Comparison of ENCODE assay signal across 18 cellular contexts in the genomic region with DNA sequence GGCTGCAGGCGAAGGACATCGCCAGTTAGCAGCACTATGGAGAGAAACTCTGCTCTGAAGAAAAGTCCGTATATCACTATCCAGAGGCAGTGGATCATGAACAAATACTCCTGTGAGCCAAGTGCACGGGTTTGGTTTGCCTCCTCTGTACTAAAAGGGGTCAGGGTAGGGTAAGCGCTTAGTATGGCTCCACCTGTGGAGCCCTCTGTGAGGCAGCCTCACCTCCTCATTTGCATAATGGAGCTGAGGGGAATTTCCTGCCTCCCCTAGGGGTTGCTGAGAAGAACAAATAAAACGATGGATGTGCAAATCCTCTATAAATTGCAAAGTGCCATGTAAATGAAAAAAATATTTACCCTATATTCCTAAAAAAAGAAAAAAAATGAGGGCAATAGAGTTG.
A peak's percentile ranks its signal among the peaks of the same experiment; 100 is the strongest.
DNase-seq lines count a peak whose midpoint lies in the region; ATAC-seq, FAIRE-seq and TF ChIP-seq lines count a peak whose summit lies in the region.
"Had no signal": no experiment of that assay in that cellular context is flagged by ENCODE, and none has a peak within 500 bp of the region (broad histone marks: within the 10 kb centered on the region; RNA-seq: fewer than 3 reads in every experiment).

No MANE protein-coding gene starts in this region.

- H3K27ac Mint-ChIP-seq in GM23338: no peak overlapping the region
- peak overlapping the region in 1 of 3 experiments; percentile 75; a peak in 1 of 7 replicates for H3K27ac Mint-ChIP-seq in H9
- H3K27ac Mint-ChIP-seq: CD4-positive, alpha-beta memory T cell had no signal

- ATAC-seq in GM23338 (peak; percentile 85), left ventricle myocardium superior (no peak)
- ATAC-seq: HCT116 had no signal

- no CpG with 5 or more reads among the region's 6 CpGs for WGBS in H9 (ENCODE audit: extremely low coverage, insufficient read length, low lambda C conversion rate)
- 69% methylated on average over 6 of the region's 6 CpGs; no CpG with 5 or more reads in 1 of the 2 experiments for WGBS in H1 (ENCODE audit: extremely low coverage in 1 of 2, insufficient coverage in 1 of 2, insufficient read length in 1 of 2, insufficient replicate concordance in 2 of 2, low coverage in 1 of 2, low lambda C conversion rate in 2 of 2, missing lambda C conversion rate in 1 of 2), 2 experiments

- intact Hi-C loops in left ventricle myocardium superior (cut with micrococcal nuclease): no loop called here

- H2BK20ac ChIP-seq in H9 (ENCODE audit: low read depth, low read length, poor library complexity, severe bottlenecking) (no peak overlapping the region), H1 (ENCODE audit: low read length) (0 out of 2 replicates have a peak overlapping the region, but pooled peaks have one; percentile 61)

- no peak overlapping the region for H3T11ph ChIP-seq in H9 (ENCODE audit: low read length)

- H3K36me3 Mint-ChIP-seq in GM23338 (ENCODE audit: low read depth): peaks cover 14% of the 10 kb centered on the region; the same call in 2 of the 3 replicates
- peaks cover 0 to 1% (median 0%) of the 10 kb centered on the region in 3 experiments; a peak in 1 of 7 replicates for H3K36me3 Mint-ChIP-seq in H9 (ENCODE audit: insufficient read depth in 1 of 3, low read depth in 3 of 3)
- H3K36me3 Mint-ChIP-seq: CD4-positive, alpha-beta memory T cell had no signal

- H3K14ac ChIP-seq in H9 (ENCODE audit: insufficient read depth, low read length): no peak overlapping the region
- H3K14ac ChIP-seq in H1 (ENCODE audit: insufficient read length): no peak overlapping the region

- H3K9me3 Mint-ChIP-seq in GM23338 (peaks cover 22% of the 10 kb centered on the region), H9 (peaks cover 3 to 18% of the 10 kb centered on the region in 2 experiments; a peak in 4 of 5 replicates)

- TF ChIP-seq CTCF in GM23338 (conservative IDR thresholded peaks at IDR 0.05; ENCODE audit: low read depth in 2 of 2) (no peak), H9 (conservative IDR thresholded peaks at IDR 0.05) (0 out of 3 replicates have a peak, but pooled peaks have one; percentile 10), H1 (IDR thresholded peaks at IDR 0.05; ENCODE audit: control extremely low read depth in 1 of 3, insufficient read depth in 1 of 3, low read depth in 1 of 3, low read length in 3 of 3) (no peak)

- no peak overlapping the region for H3K56ac ChIP-seq in H9 (ENCODE audit: insufficient read length, low read depth, low read length)
- no peak overlapping the region for H3K56ac ChIP-seq in H1 (replicated peaks; ENCODE audit: insufficient read length, low read depth, low read length)

- H3K4ac ChIP-seq in H9 (ENCODE audit: low read depth, low read length): no peak overlapping the region
- no peak overlapping the region for H3K4ac ChIP-seq in H1 (replicated peaks; ENCODE audit: insufficient read length, low read depth, low read length)

- POLR2A ChIA-PET in H1 (lab: Charles Lee; ENCODE audit: partially characterized antibody): no interaction called here

- H3K27me3 Mint-ChIP-seq in GM23338 (ENCODE audit: insufficient read depth, low read depth, poor library complexity) (no peaks in the 10 kb centered on the region), H9 (ENCODE audit: low read depth) (peaks cover 5% of the 10 kb centered on the region)

- no peak for TF ChIP-seq EP300 in H1 (IDR thresholded peaks at IDR 0.05; ENCODE audit: borderline replicate concordance in 1 of 2, low read depth in 2 of 2, low read length in 2 of 2)

- H3K18ac ChIP-seq in H9 (ENCODE audit: insufficient read length, low read depth, low read length) (no peak overlapping the region), H1 (ENCODE audit: extremely low read depth, low read length) (no peak overlapping the region; the same call in 1 of the 2 replicates)

- H3K36me3 ChIP-seq in GM23338 (ENCODE audit: insufficient read depth) (no peaks in the 10 kb centered on the region; the same call in 1 of the 2 replicates), H1 (ENCODE audit: control insufficient read depth in 2 of 4, insufficient read depth in 4 of 4, low read length in 3 of 4) (no peaks in the 10 kb centered on the region; a peak in 1 of 8 replicates)

- H4K5ac ChIP-seq in H9 (ENCODE audit: insufficient read length, low read depth, low read length) (no peak overlapping the region), H1 (ENCODE audit: insufficient read length, low read depth, low read length) (no peak overlapping the region)

- H3K4me2 ChIP-seq in GM23338 (0 out of 2 replicates have a peak overlapping the region, but pooled peaks have one; percentile 43), H9 (ENCODE audit: insufficient read depth, insufficient read length, low read length) (no peak overlapping the region), H1 (ENCODE audit: insufficient read depth in 1 of 2, low read depth in 2 of 2, low read length in 2 of 2) (peak overlapping the region; percentile 26 to 30; a peak in 2 of 4 replicates)

- H3K79me2 ChIP-seq in GM23338 (replicated peaks; ENCODE audit: insufficient read depth) (no peaks in the 10 kb centered on the region), H9 (ENCODE audit: insufficient read depth, low read length) (no peaks in the 10 kb centered on the region), H1 (ENCODE audit: control insufficient read depth in 1 of 2, insufficient read depth in 2 of 2, low read length in 2 of 2) (no peaks in the 10 kb centered on the region)

- H3K9ac ChIP-seq in H9 (ENCODE audit: extremely low read depth, insufficient read length, low read length) (no peak overlapping the region), H1 (replicated peaks in 1 of 4; ENCODE audit: extremely low read depth in 1 of 4, low read depth in 3 of 4, low read length in 3 of 4) (no peak overlapping the region)
- H3K9ac ChIP-seq: GM23248 had no signal

- no peaks in the 10 kb centered on the region for H3K9me2 ChIP-seq in GM23338 (ENCODE audit: insufficient read depth)

- H2BK12ac ChIP-seq in H9 (ENCODE audit: insufficient read length, low read depth, low read length) (no peak overlapping the region), H1 (ENCODE audit: low read depth, low read length) (peak overlapping the region; percentile 19; the same call in 1 of the 2 replicates)

- 0 out of 2 replicates have a peak overlapping the region, but pooled peaks have one; percentile 47 for H2AFZ ChIP-seq in GM23338
- no peak overlapping the region for H2AFZ ChIP-seq in H9 (ENCODE audit: low read length)
- H2AFZ ChIP-seq in H1 (ENCODE audit: low read length): no peak overlapping the region
- H2AFZ ChIP-seq: GM23248 had no signal

- H3K23ac ChIP-seq in H9 (ENCODE audit: insufficient read length, low read depth, low read length) (no peak overlapping the region), H1 (ENCODE audit: insufficient read length) (no peak overlapping the region)

- H3K27me3 ChIP-seq in GM23338 (ENCODE audit: insufficient read depth): no peaks in the 10 kb centered on the region
- H3K27me3 ChIP-seq in H9 (ENCODE audit: insufficient read depth, low read length): no peaks in the 10 kb centered on the region
- peaks cover 0 to 1% (median 0%) of the 10 kb centered on the region in 4 experiments; a peak in 2 of 7 replicates for H3K27me3 ChIP-seq in H1 (replicated peaks in 1 of 4; ENCODE audit: control insufficient read depth in 3 of 4, extremely low read depth in 1 of 4, insufficient read depth in 3 of 4, low read length in 3 of 4)

- H2AK5ac ChIP-seq in H9 (ENCODE audit: insufficient read length, low read length) (no peak overlapping the region), H1 (ENCODE audit: low read depth, low read length) (no peak overlapping the region)

- no peaks in the 10 kb centered on the region for H3F3A ChIP-seq in GM23338 (replicated peaks; ENCODE audit: low read depth)

- H2BK5ac ChIP-seq in H9 (ENCODE audit: insufficient read length, low read length) (no peak overlapping the region), H1 (ENCODE audit: low read depth, low read length) (no peak overlapping the region)

- H3K23me2 ChIP-seq in H9 (ENCODE audit: insufficient read length, low read depth, low read length, poor library complexity, severe bottlenecking): no peaks in the 10 kb centered on the region
- no peaks in the 10 kb centered on the region for H3K23me2 ChIP-seq in H1 (ENCODE audit: low read depth, low read length)

- TF ChIP-seq RAD21 in H1 (IDR thresholded peaks at IDR 0.05 in 1 of 2, conservative IDR thresholded peaks at IDR 0.05 in 1 of 2; ENCODE audit: low read depth in 2 of 2, low read length in 2 of 2): no peak

- H4K20me1 ChIP-seq in GM23338 (replicated peaks; ENCODE audit: insufficient read depth) (no peaks in the 10 kb centered on the region), H9 (ENCODE audit: control insufficient read depth, insufficient read depth, insufficient read length) (no peaks in the 10 kb centered on the region), H1 (replicated peaks in 1 of 2; ENCODE audit: control insufficient read depth in 1 of 2, insufficient read depth in 2 of 2, low read length in 2 of 2) (no peaks in the 10 kb centered on the region)

- H3K4me1 ChIP-seq in GM23338 (ENCODE audit: insufficient read depth) (peaks cover 9% of the 10 kb centered on the region; the same call in 1 of the 2 replicates), H9 (ENCODE audit: insufficient read depth, low read length) (peaks cover 3% of the 10 kb centered on the region; the same call in 1 of the 2 replicates), H1 (replicated peaks in 1 of 4; ENCODE audit: control insufficient read depth in 3 of 4, insufficient read depth in 4 of 4, low read length in 3 of 4) (peaks cover 2 to 14% (median 5%) of the 10 kb centered on the region in 4 experiments; a peak in 3 of 7 replicates)

- H2BK120ac ChIP-seq in H9 (ENCODE audit: low read depth, low read length, poor library complexity, severe bottlenecking) (no peak overlapping the region), H1 (replicated peaks; ENCODE audit: low read depth, low read length) (no peak overlapping the region)

- no peak overlapping the region for H4K91ac ChIP-seq in H9 (ENCODE audit: insufficient read length, low read depth, low read length)
- H4K91ac ChIP-seq in H1 (replicated peaks; ENCODE audit: insufficient read length, low read length): no peak overlapping the region

- no peaks in the 10 kb centered on the region for H3K79me1 ChIP-seq in H9 (ENCODE audit: insufficient read depth, low read depth, low read length, poor library complexity, severe bottlenecking)
- H3K79me1 ChIP-seq in H1 (ENCODE audit: low read depth, low read length): no peaks in the 10 kb centered on the region

- H3K9me3 ChIP-seq in H9 (ENCODE audit: control insufficient read depth, low read depth, low read length) (no peaks in the 10 kb centered on the region), H1 (ENCODE audit: insufficient read depth in 2 of 2, low read depth in 1 of 2, low read length in 1 of 2) (peaks cover 0 to 3% of the 10 kb centered on the region in 2 experiments; a peak in 2 of 4 replicates)

- no peak for TF ChIP-seq POLR2A in H1 (IDR thresholded peaks at IDR 0.05; ENCODE audit: control extremely low read depth in 1 of 2, low read depth in 2 of 2, low read length in 2 of 2)
- no peak for TF ChIP-seq POLR2A in GM12891 (IDR thresholded peaks at IDR 0.05; ENCODE audit: low read depth, low read length)

- no peak overlapping the region for H4K8ac ChIP-seq in H9 (replicated peaks; ENCODE audit: insufficient read length, low read depth, low read length)
- no peak overlapping the region for H4K8ac ChIP-seq in H1 (ENCODE audit: extremely low read depth, insufficient read depth, low read length)

- H3K4me1 Mint-ChIP-seq in GM23338: peaks cover 20% of the 10 kb centered on the region
- H3K4me1 Mint-ChIP-seq in H9: peaks cover 16 to 19% of the 10 kb centered on the region in 2 experiments
- H3K4me1 Mint-ChIP-seq: CD4-positive, alpha-beta memory T cell had no signal

- H3K4me3 ChIP-seq in GM23338 (no peak overlapping the region), H1 (ENCODE audit: extremely low read depth in 1 of 4, insufficient read depth in 2 of 4, low read depth in 3 of 4, low read length in 4 of 4) (no peak overlapping the region)
- H3K4me3 ChIP-seq: GM23248 had no signal

- no peak for FAIRE-seq in H1 (lab: Jason Lieb, UNC)
- FAIRE-seq in GM12891 (lab: Jason Lieb, UNC): no peak
- FAIRE-seq: G401.6, GM19239, H54 had no signal

- H3K4me3 Mint-ChIP-seq in GM23338: no peak overlapping the region
- no peak overlapping the region for H3K4me3 Mint-ChIP-seq in H9
- H3K4me3 Mint-ChIP-seq: CD4-positive, alpha-beta memory T cell had no signal

- H2BK15ac ChIP-seq in H9 (ENCODE audit: low read depth, low read length): no peak overlapping the region
- no peak overlapping the region for H2BK15ac ChIP-seq in H1 (ENCODE audit: low read length)

- no peak overlapping the region for H3K27ac ChIP-seq in GM23338 (ENCODE audit: low read depth)
- H3K27ac ChIP-seq in H9 (ENCODE audit: insufficient read length, low read depth, low read length): no peak overlapping the region
- H3K27ac ChIP-seq in H1 (ENCODE audit: low read depth, low read length): no peak overlapping the region
- H3K27ac ChIP-seq: GM23248 had no signal

- CTCF ChIA-PET in H1 (lab: Charles Lee; ENCODE audit: partially characterized antibody): interaction anchor here (1.4 kb wide), 1 partner anchor 10 kb away, joined by 6 read pairs; no protein-coding TSS in a partner anchor

- DNase-seq in GM23338 (ENCODE audit: low spot score): no peak
- no peak for DNase-seq in H9
- no peak for DNase-seq in H1 (ENCODE audit: low read depth in 1 of 2, low spot score in 2 of 2)
- DNase-seq in iPS-NIHi7 (ENCODE audit: extremely low spot score): peak; percentile 36
- DNase-seq in stimulated activated CD4-positive, alpha-beta T cell treated with anti-CD3 and anti-CD28 coated beads, Interleukin-15, amount 100 ng/mL, for 24 hours: no peak
- DNase-seq in GM12891 (ENCODE audit: insufficient read length, low spot score): no peak
- DNase-seq in left ventricle myocardium superior: no peak
- DNase-seq: C1 segment of cervical spinal cord; Calu3; CD4-positive, alpha-beta memory T cell; COR-L47; DMS53; DMS79 treated with DMSO at 0.1 percent for 48 hours; GM23248 had no signal
